In genomic region chr5:65047225-65047624, GRCh38 we compare ENCODE assay signal across 23 cellular contexts.
"Had no signal": no experiment of that assay in that cellular context is flagged by ENCODE, and none has a peak within 500 bp of the region (broad histone marks: within the 10 kb centered on the region; RNA-seq: fewer than 3 reads in every experiment).

No MANE protein-coding gene starts in this region.

- H3K4me2 ChIP-seq: KMS-11, PC-9 had no signal

- H3K27ac ChIP-seq: HL-60, KMS-11, PC-9, Peyer's patch, SJSA1, SK-N-MC had no signal

- DNase-seq: Kasumi-1; MM.1S; NCI-H1092 treated with DMSO at 0.1 percent for 48 hours; NCI-H1436 treated with DMSO at 0.1 percent for 48 hours; NCI-H1694; NCI-H187 treated with DMSO at 0.1 percent for 48 hours; NCI-H2029 treated with DMSO at 0.1 percent for 48 hours; NCI-H2171 treated with DMSO at 0.1 percent for 48 hours; NCI-H2227 treated with DMSO at 0.1 percent for 48 hours; NCI-H524; NCI-H526 treated with DMSO at 0.1 percent for 48 hours; NCI-H748 treated with DMSO at 0.1 percent for 48 hours; NK-92 treated with Interleukin-12 subunit alpha and Interleukin-12 subunit beta, amount 100 ng/mL, for 24 hours; PC-9; Peyer's patch; Right ventricle myocardium superior; SIG-M5 had no signal

- H3K4me1 ChIP-seq: Peyer's patch, SJSA1 had no signal

- H3K27me3 ChIP-seq: Peyer's patch, SJSA1 had no signal

- H2AFZ ChIP-seq: PC-9 had no signal

- H3K4me3 ChIP-seq: K562, PC-9, Peyer's patch, SJSA1, SK-N-MC had no signal

- H3K9me3 ChIP-seq: Peyer's patch, SJSA1 had no signal

- FAIRE-seq: HTR-8/SVneo, K562 had no signal

- H3K9ac ChIP-seq: KMS-11 had no signal

- H3K36me3 ChIP-seq: Peyer's patch, SJSA1 had no signal
